Comparison of ENCODE assay signal across 2 cellular contexts in genomic region chr19:495440-496332, GRCh38.
A peak's percentile ranks its signal among the peaks of the same experiment; 100 is the strongest.
TF ChIP-seq lines count a peak whose summit lies in the region.

No MANE protein-coding gene starts in this region.

TF ChIP-seq in HEK293T, 16 proteins besides CTCF, POLR2A, EP300 and RAD21 (continued from another document):
- TF ChIP-seq ELF4 (IDR thresholded peaks at IDR 0.05) (no peak), BHLHE40 (IDR thresholded peaks at IDR 0.05; ENCODE audit: borderline replicate concordance) (no peak), FOXK2 (IDR thresholded peaks at IDR 0.05) (no peak), ARNT (IDR thresholded peaks at IDR 0.05) (no peak), SUZ12 (IDR thresholded peaks at IDR 0.05) (no peak), LEF1 (IDR thresholded peaks at IDR 0.05; ENCODE audit: borderline replicate concordance) (no peak), FOXA1 (IDR thresholded peaks at IDR 0.05) (no peak), PKNOX1 (IDR thresholded peaks at IDR 0.05) (no peak), ZNF384 (IDR thresholded peaks at IDR 0.05) (no peak), CTBP1 (IDR thresholded peaks at IDR 0.05; ENCODE audit: borderline replicate concordance) (no peak), HDGF (IDR thresholded peaks at IDR 0.05; ENCODE audit: borderline replicate concordance) (no peak), TARDBP (IDR thresholded peaks at IDR 0.05) (no peak)

TF ChIP-seq in WTC11, 78 proteins besides CTCF, POLR2A, EP300 and RAD21:
- no peak for TF ChIP-seq USF2 (CRISPR knock-in tag; IDR thresholded peaks at IDR 0.05)
- 0 out of 2 replicates have a peak, but pooled peaks have one; percentile 50 for TF ChIP-seq AR (CRISPR knock-in tag; IDR thresholded peaks at IDR 0.05)
- no peak for TF ChIP-seq ELF4 (CRISPR knock-in tag; IDR thresholded peaks at IDR 0.05; ENCODE audit: low read depth)
- TF ChIP-seq MAX (CRISPR knock-in tag; IDR thresholded peaks at IDR 0.05), result peak; percentile 13; the same call in 1 of the 2 replicates
- TF ChIP-seq NFE2L1 (CRISPR knock-in tag; IDR thresholded peaks at IDR 0.05), result no peak
- TF ChIP-seq ESRRA (CRISPR knock-in tag; IDR thresholded peaks at IDR 0.05; ENCODE audit: borderline replicate concordance), result peak; percentile 89; the same call in 1 of the 2 replicates
- peak; percentile 40; the same call in 1 of the 2 replicates for TF ChIP-seq E2F5 (CRISPR knock-in tag; IDR thresholded peaks at IDR 0.05)
- TF ChIP-seq HMGXB4 (CRISPR knock-in tag; IDR thresholded peaks at IDR 0.05), result 0 out of 2 replicates have a peak, but pooled peaks have one; percentile 40
- TF ChIP-seq PRDM15 (CRISPR knock-in tag; IDR thresholded peaks at IDR 0.05), result peak; percentile 96
- peak; percentile 68; the same call in 1 of the 2 replicates for TF ChIP-seq GTF2I (CRISPR knock-in tag; conservative IDR thresholded peaks at IDR 0.05)
